21 cellular contexts compared by ENCODE assay signal in the genomic region with DNA sequence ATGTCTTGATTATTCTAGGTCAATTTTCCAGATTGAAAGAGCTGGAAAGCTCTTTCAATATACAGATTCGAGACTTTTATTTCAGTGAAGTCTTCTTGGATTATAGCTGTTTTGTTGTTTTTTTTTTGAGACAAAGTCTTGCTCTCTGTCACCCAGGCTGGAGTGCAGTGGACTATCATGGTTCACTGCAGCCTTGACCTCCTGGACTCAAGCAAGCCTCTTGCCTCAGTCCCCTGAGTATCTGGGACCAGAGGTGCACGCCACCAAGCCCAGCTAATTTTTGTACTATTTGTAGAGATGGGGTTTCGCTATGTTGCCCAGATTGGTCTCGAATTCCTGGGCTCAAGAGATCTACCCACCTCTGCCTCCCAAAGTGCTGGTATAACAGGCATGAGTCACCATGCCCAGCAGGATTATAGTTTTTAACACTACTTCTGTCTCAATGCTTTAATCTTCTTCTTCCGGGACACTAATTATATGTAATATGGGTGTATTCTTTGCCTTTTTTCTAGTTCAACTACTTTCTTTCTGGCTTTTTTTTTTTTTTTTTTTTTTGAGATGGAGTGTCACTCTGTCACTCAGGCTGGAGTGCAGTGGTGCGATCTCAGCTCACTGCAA.
DNase-seq lines count a peak whose midpoint lies in the region; ATAC-seq, FAIRE-seq and TF ChIP-seq lines count a peak whose summit lies in the region.
"Had no signal": no experiment of that assay in that cellular context is flagged by ENCODE, and none has a peak within 500 bp of the region (broad histone marks: within the 10 kb centered on the region; RNA-seq: fewer than 3 reads in every experiment).

No MANE protein-coding gene starts in this region.

- peaks cover 22% of the 10 kb centered on the region for H3K36me3 Mint-ChIP-seq in T-helper 1 cell treated with Interleukin-12 subunit alpha and Interleukin-12 subunit beta and Interleukin-4 antibody, amounts not matched to agents 30 μg/mL and 1 μg/mL, for 36 hours (ENCODE audit: low read depth)

- no TSS peak for BruUV-seq in HepG2 (replicated peaks; lab: Mats Ljungman, UMichigan)

- ATAC-seq in HepG2, result peak; percentile 75
- ATAC-seq in right lobe of liver, result no peak
- ATAC-seq: A549, K562 had no signal

- H2AFZ ChIP-seq in HepG2 (ENCODE audit: low read length), result no peak overlapping the region
- H2AFZ ChIP-seq: GM23248 had no signal

- FAIRE-seq in HepG2 (lab: Jason Lieb, UNC), result peak; percentile 15
- FAIRE-seq: A549, D721Med, G401.6, GM12891, GM18507, K562 had no signal

- no peak overlapping the region for H3K4me3 Mint-ChIP-seq in T-helper 1 cell treated with Interleukin-12 subunit alpha and Interleukin-12 subunit beta and Interleukin-4 antibody, amounts not matched to agents 30 μg/mL and 1 μg/mL, for 36 hours
- H3K4me3 Mint-ChIP-seq: CD8-positive, alpha-beta memory T cell had no signal

- TF ChIP-seq POLR2A in HepG2 (IDR thresholded peaks at IDR 0.05; ENCODE audit: insufficient read depth in 1 of 2, low read depth in 2 of 2, low read length in 2 of 2), result no peak
- TF ChIP-seq POLR2A in right lobe of liver (IDR thresholded peaks at IDR 0.05), result no peak
- TF ChIP-seq POLR2A in esophagus squamous epithelium (IDR thresholded peaks at IDR 0.05), result no peak

- 93% methylated on average over 6 of the region's 6 CpGs for whole genome bisulfite sequencing in HepG2 (ENCODE audit: low lambda C conversion rate)
- 94% methylated on average over 3 of the region's 6 CpGs for WGBS in right lobe of liver (ENCODE audit: insufficient coverage, low coverage, low lambda C conversion rate, missing lambda C conversion rate)
- 88 to 90% methylated on average over 6 of the region's 6 CpGs for WGBS in esophagus, 2 donors
- WGBS in esophagus squamous epithelium, 2 donors, result 80 to 89% methylated on average over 5 to 6 of the region's 6 CpGs

- H3K9me3 Mint-ChIP-seq in T-helper 1 cell treated with Interleukin-12 subunit alpha and Interleukin-12 subunit beta and Interleukin-4 antibody, amounts not matched to agents 30 μg/mL and 1 μg/mL, for 36 hours, result no peaks in the 10 kb centered on the region
- H3K9me3 Mint-ChIP-seq: CD8-positive, alpha-beta memory T cell had no signal

- H3K9me3 ChIP-seq in HepG2 (ENCODE audit: low read length) (no peaks in the 10 kb centered on the region), right lobe of liver (no peaks in the 10 kb centered on the region), esophagus (ENCODE audit: control insufficient read depth in 2 of 2, insufficient read depth in 1 of 2, low read depth in 1 of 2, low read length in 1 of 2) (no peaks in the 10 kb centered on the region), esophagus squamous epithelium (no peaks in the 10 kb centered on the region)
- H3K9me3 ChIP-seq: A549, BLaER1, Caco-2, HAP-1 had no signal

- in situ Hi-C loops in HepG2 (cut with HindIII; ENCODE audit: extremely low pct_ligation_motif_present, low pct_unique_long_range_greater_than_20kb), result no loop called here

- no peak for DNase-seq in T-helper 1 cell
- peak; percentile 6 for DNase-seq in HepG2 (ENCODE audit: low spot score)
- DNase-seq in right lobe of liver, result no peak
- DNase-seq in glomerular visceral epithelial cell (ENCODE audit: extremely low spot score), result no peak
- DNase-seq in esophagus squamous epithelium (lab: John Stamatoyannopoulos, UW), result no peak
- DNase-seq: Caco-2; CD8-positive, alpha-beta memory T cell; GM23248; IMR-90 had no signal

- no peak for TF ChIP-seq CTCF in HepG2 (CRISPR knock-in tag; IDR thresholded peaks at IDR 0.05)
- TF ChIP-seq CTCF in right lobe of liver (IDR thresholded peaks at IDR 0.05), result no peak
- no peak for TF ChIP-seq CTCF in esophagus squamous epithelium (IDR thresholded peaks at IDR 0.05)

- H3K27ac ChIP-seq in HepG2 (ENCODE audit: extremely low read length, insufficient read depth, low read length) (no peak overlapping the region), right lobe of liver (no peak overlapping the region), esophagus (ENCODE audit: low read depth in 2 of 2, low read length in 1 of 2) (peak overlapping the region; percentile 33 to 52), esophagus squamous epithelium (peak overlapping the region in 2 of 4 donors; percentile 14 to 56)
- H3K27ac ChIP-seq: 22Rv1, A549, BLaER1, GM23248, HL-60 had no signal

- no peaks in the 10 kb centered on the region for H3K79me2 ChIP-seq in HepG2 (ENCODE audit: insufficient read depth, low read length)

- no peaks in the 10 kb centered on the region for H4K20me1 ChIP-seq in HepG2 (ENCODE audit: insufficient read depth, low read length)
- H4K20me1 ChIP-seq: BLaER1 had no signal

- CTCF ChIA-PET in HepG2 (lab: Yijun Ruan, JAX; ENCODE audit: low intra/inter-chr PET ratio, low total read pairs), result no interaction called here

- H3K27me3 ChIP-seq in HepG2 (ENCODE audit: control insufficient read depth in 1 of 2, insufficient read depth in 2 of 2, low read length in 2 of 2), result no peaks in the 10 kb centered on the region
- H3K27me3 ChIP-seq in right lobe of liver, result no peaks in the 10 kb centered on the region
- H3K27me3 ChIP-seq in esophagus (ENCODE audit: control insufficient read depth in 1 of 2, insufficient read depth in 2 of 2, low read length in 2 of 2), result no peaks in the 10 kb centered on the region
- no peaks in the 10 kb centered on the region for H3K27me3 ChIP-seq in esophagus squamous epithelium
- H3K27me3 ChIP-seq: BLaER1 had no signal

- H3K36me3 ChIP-seq in HepG2 (replicated peaks in 1 of 2; ENCODE audit: control insufficient read depth in 1 of 2, insufficient read depth in 2 of 2, low read length in 2 of 2) (peaks cover 4 to 45% of the 10 kb centered on the region in 2 experiments; a peak in 4 of 5 replicates), right lobe of liver (no peaks in the 10 kb centered on the region), esophagus (ENCODE audit: control insufficient read depth in 2 of 2, insufficient read depth in 2 of 2, low read length in 1 of 2) (no peaks in the 10 kb centered on the region), esophagus squamous epithelium (peaks cover 0 to 35% (median 0%) of the 10 kb centered on the region in 3 donors)

- H3K27ac Mint-ChIP-seq in T-helper 1 cell treated with Interleukin-12 subunit alpha and Interleukin-12 subunit beta and Interleukin-4 antibody, amounts not matched to agents 30 μg/mL and 1 μg/mL, for 36 hours, result peak overlapping the region; percentile 8

- no peak overlapping the region for H3K9ac ChIP-seq in HepG2 (ENCODE audit: insufficient read depth, low read depth, low read length)
- H3K9ac ChIP-seq: BLaER1, GM23248 had no signal

- H3K27me3 Mint-ChIP-seq in T-helper 1 cell treated with Interleukin-12 subunit alpha and Interleukin-12 subunit beta and Interleukin-4 antibody, amounts not matched to agents 30 μg/mL and 1 μg/mL, for 36 hours (ENCODE audit: low read depth), result no peaks in the 10 kb centered on the region
- H3K27me3 Mint-ChIP-seq: CD8-positive, alpha-beta memory T cell had no signal

- intact Hi-C loops in HepG2 (cut with micrococcal nuclease; ENCODE audit: unreplicated experiment) (no loop called here), right lobe of liver (cut with DNase I) (no loop called here), esophagus squamous epithelium (cut with DNase I) (no loop called here)

- POLR2A ChIA-PET in HepG2 (lab: Yijun Ruan, JAX), result no interaction called here

- H3K4me2 ChIP-seq in HepG2 (ENCODE audit: low read depth, low read length), result no peak overlapping the region
- H3K4me2 ChIP-seq: A549, BLaER1 had no signal

- H3K4me1 ChIP-seq in HepG2 (ENCODE audit: insufficient read depth, low read length), result peaks cover 8% of the 10 kb centered on the region
- H3K4me1 ChIP-seq in right lobe of liver, result no peaks in the 10 kb centered on the region
- H3K4me1 ChIP-seq in esophagus (ENCODE audit: control insufficient read depth in 2 of 2, insufficient read depth in 2 of 2, low read length in 1 of 2), result no peaks in the 10 kb centered on the region
- peaks cover 0 to 13% (median 0%) of the 10 kb centered on the region in 3 donors for H3K4me1 ChIP-seq in esophagus squamous epithelium
- H3K4me1 ChIP-seq: A549, BLaER1, HAP-1 had no signal

- H3K4me3 ChIP-seq in HepG2 (replicated peaks in 1 of 3; ENCODE audit: insufficient read depth in 1 of 3, low read depth in 2 of 3, low read length in 3 of 3), result no peak overlapping the region
- H3K4me3 ChIP-seq in right lobe of liver, result no peak overlapping the region
- no peak overlapping the region for H3K4me3 ChIP-seq in esophagus (ENCODE audit: low read depth in 1 of 2, low read length in 2 of 2)
- no peak overlapping the region for H3K4me3 ChIP-seq in esophagus squamous epithelium
- H3K4me3 ChIP-seq: A549, BLaER1, GM23248, HAP-1, K562 had no signal

- TF ChIP-seq RAD21 in HepG2 (CRISPR knock-in tag; IDR thresholded peaks at IDR 0.05), result no peak

- no peak for TF ChIP-seq EP300 in HepG2 (IDR thresholded peaks at IDR 0.05; ENCODE audit: low read depth in 2 of 2, low read length in 2 of 2)
- no peak for TF ChIP-seq EP300 in HepG2 (CRISPR knock-in tag; IDR thresholded peaks at IDR 0.05; ENCODE audit: borderline replicate concordance)

- peaks cover 11% of the 10 kb centered on the region for H3K4me1 Mint-ChIP-seq in T-helper 1 cell treated with Interleukin-12 subunit alpha and Interleukin-12 subunit beta and Interleukin-4 antibody, amounts not matched to agents 30 μg/mL and 1 μg/mL, for 36 hours (ENCODE audit: low read depth)

TF ChIP-seq in HepG2, 621 proteins besides CTCF, POLR2A, EP300 and RAD21 (continues in another document):
- peak; percentile 71 for TF ChIP-seq HNF4A (CRISPR knock-in tag; IDR thresholded peaks at IDR 0.05)
- TF ChIP-seq POLR2AphosphoS2 (IDR thresholded peaks at IDR 0.05; ENCODE audit: low read depth, low read length), result no peak
- TF ChIP-seq ASH2L (IDR thresholded peaks at IDR 0.05; ENCODE audit: insufficient read length, low read depth, low read length), result no peak
- TF ChIP-seq RARA (CRISPR knock-in tag; IDR thresholded peaks at IDR 0.05), result 0 out of 2 replicates have a peak, but pooled peaks have one; percentile 18
- TF ChIP-seq, protein P1, sequence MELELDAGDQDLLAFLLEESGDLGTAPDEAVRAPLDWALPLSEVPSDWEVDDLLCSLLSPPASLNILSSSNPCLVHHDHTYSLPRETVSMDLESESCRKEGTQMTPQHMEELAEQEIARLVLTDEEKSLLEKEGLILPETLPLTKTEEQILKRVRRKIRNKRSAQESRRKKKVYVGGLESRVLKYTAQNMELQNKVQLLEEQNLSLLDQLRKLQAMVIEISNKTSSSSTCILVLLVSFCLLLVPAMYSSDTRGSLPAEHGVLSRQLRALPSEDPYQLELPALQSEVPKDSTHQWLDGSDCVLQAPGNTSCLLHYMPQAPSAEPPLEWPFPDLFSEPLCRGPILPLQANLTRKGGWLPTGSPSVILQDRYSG (CRISPR knock-in tag; IDR thresholded peaks at IDR 0.05), result no peak
- TF ChIP-seq GATAD1 (CRISPR knock-in tag; IDR thresholded peaks at IDR 0.05), result no peak
- no peak for TF ChIP-seq KLF11 (CRISPR knock-in tag; IDR thresholded peaks at IDR 0.05)
- TF ChIP-seq ZNF790 (CRISPR knock-in tag; IDR thresholded peaks at IDR 0.05; ENCODE audit: borderline replicate concordance), result no peak

Comparison
In these comparisons a context has a peak if more than half of its experiments do, and no peak if none do; other contexts are left out.
1. H3K27ac ChIP-seq: peak in esophagus (2 of 2); none in HepG2 (single experiment) and right lobe of liver (0 of 3).